Comparison of ENCODE assay signal across 14 cellular contexts in the genomic region with DNA sequence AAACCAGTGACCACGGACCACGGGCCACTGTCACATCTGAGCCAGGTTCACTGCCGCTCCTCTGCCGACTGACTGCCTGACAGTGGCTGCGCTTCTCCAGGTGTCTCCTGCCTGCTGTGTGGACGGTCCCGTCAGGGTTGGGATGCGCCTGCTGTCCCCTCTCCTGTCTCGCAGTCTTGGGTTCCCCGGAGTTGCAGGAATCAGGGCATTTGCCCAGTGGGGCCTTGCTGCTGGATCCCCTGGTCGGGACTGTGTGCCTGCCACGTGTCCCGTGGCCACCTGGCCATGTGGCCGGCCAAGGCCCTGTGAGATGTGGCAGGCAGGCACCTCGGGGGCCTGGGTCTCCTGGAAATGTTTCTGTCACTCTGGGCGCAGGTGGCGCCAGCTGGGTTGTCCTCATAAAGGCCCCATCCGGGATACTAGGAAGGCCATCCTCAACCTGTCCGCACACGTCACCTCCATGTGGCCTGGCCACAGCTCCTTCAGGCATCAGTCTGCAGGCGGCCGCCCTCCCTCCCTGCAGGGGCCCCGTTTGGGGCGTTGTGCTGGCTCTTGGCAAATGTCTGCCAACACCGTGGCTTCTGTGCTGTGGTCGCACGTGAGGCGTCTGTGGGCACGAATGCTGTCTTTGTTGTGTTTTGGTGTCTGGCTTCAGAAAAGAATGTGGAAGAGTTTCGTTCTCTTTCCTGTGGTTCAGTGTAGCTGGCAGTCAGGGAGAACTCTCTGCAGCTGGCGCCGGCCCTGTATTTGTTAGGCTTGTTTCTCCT. TPM values are rescaled to one million over a fixed set of nuclear protein-coding genes. Genes with fewer than 3 reads are reported as not detected.
DNase-seq lines count a peak whose midpoint lies in the region; ATAC-seq and TF ChIP-seq lines count a peak whose summit lies in the region.
"Had no signal": no experiment of that assay in that cellular context is flagged by ENCODE, and none has a peak within 500 bp of the region (broad histone marks: within the 10 kb centered on the region; RNA-seq: fewer than 3 reads in every experiment).

No MANE protein-coding gene starts in this region.

- ATAC-seq in stimulated activated naive CD8-positive, alpha-beta T cell treated with anti-CD3 and anti-CD28 coated beads, Interleukin-15, Interleukin-2, amounts not matched to agents 100 U/mL and 50 U/mL, for 24 hours, result no peak
- peak; percentile 18 to 61 for ATAC-seq in activated T-cell treated with anti-CD3 and anti-CD28 coated beads, Interleukin-2, amount 50 U/mL, for 4 hours
- ATAC-seq in GM18909 (IDR thresholded peaks at IDR 0.05; ENCODE audit: poor library complexity, unreplicated experiment) (no peak), GM18868 (IDR thresholded peaks at IDR 0.05; ENCODE audit: unreplicated experiment) (no peak)
- ATAC-seq: pancreas had no signal

- TF ChIP-seq CTCF in right atrium auricular region (IDR thresholded peaks at IDR 0.05), result no peak
- TF ChIP-seq CTCF in lower leg skin (IDR thresholded peaks at IDR 0.05), result no peak

- peaks cover 0 to 70% of the 10 kb centered on the region in 2 donors for H3K4me1 ChIP-seq in right atrium auricular region

- no peaks in the 10 kb centered on the region for H3K27me3 Mint-ChIP-seq in stimulated activated naive CD8-positive, alpha-beta T cell treated with anti-CD3 and anti-CD28 coated beads, Interleukin-15, Interleukin-2, amounts not matched to agents 100 ng/mL and 50 ng/mL, for 24 hours
- H3K27me3 Mint-ChIP-seq in activated T-cell treated with anti-CD3 and anti-CD28 coated beads, Interleukin-2, amount 50 U/mL, for 4 hours (ENCODE audit: low read depth), result no peaks in the 10 kb centered on the region
- H3K27me3 Mint-ChIP-seq: memory B cell had no signal

- no peak overlapping the region for H3K4me3 Mint-ChIP-seq in stimulated activated naive CD8-positive, alpha-beta T cell treated with anti-CD3 and anti-CD28 coated beads, Interleukin-15, Interleukin-2, amounts not matched to agents 100 ng/mL and 50 ng/mL, for 24 hours
- no peak overlapping the region for H3K4me3 Mint-ChIP-seq in activated T-cell treated with anti-CD3 and anti-CD28 coated beads, Interleukin-2, amount 50 U/mL, for 4 hours
- H3K4me3 Mint-ChIP-seq: memory B cell had no signal

- TF ChIP-seq POLR2A in lower leg skin (IDR thresholded peaks at IDR 0.05), result no peak

- H3K4me3 ChIP-seq in right atrium auricular region (no peak overlapping the region), lower leg skin (ENCODE audit: low read depth, poor library complexity, severe bottlenecking) (no peak overlapping the region)
- H3K4me3 ChIP-seq: esophagus muscularis mucosa, pancreas had no signal

- 76 to 78% methylated on average over 26 to 32 of the region's 32 CpGs for WGBS in lower leg skin, 2 donors

- no peaks in the 10 kb centered on the region for H3K9me3 ChIP-seq in right atrium auricular region
- H3K9me3 ChIP-seq: esophagus muscularis mucosa, pancreas had no signal

- DNase-seq in stimulated activated naive CD8-positive, alpha-beta T cell treated with anti-CD3 and anti-CD28 coated beads, Interleukin-15, Interleukin-2, amounts not matched to agents 100 U/mL and 50 U/mL, for 24 hours, result no peak
- DNase-seq in activated T-cell treated with anti-CD3 and anti-CD28 coated beads, Interleukin-2, amount 50 U/mL, for 4 hours, result no peak
- no peak for DNase-seq in right atrium auricular region (ENCODE audit: low spot score)
- DNase-seq in lower leg skin (ENCODE audit: low spot score in 2 of 2), result no peak
- DNase-seq in putamen (ENCODE audit: low spot score), result no peak
- DNase-seq: NCI-H1436, NCI-H524 treated with DMSO at 0.1 percent for 48 hours, SIG-M5 had no signal

- H3K27ac ChIP-seq in right atrium auricular region, result peak overlapping the region; percentile 27 to 49
- H3K27ac ChIP-seq: esophagus muscularis mucosa, pancreas had no signal

- peaks cover 31% of the 10 kb centered on the region for H3K36me3 Mint-ChIP-seq in stimulated activated naive CD8-positive, alpha-beta T cell treated with anti-CD3 and anti-CD28 coated beads, Interleukin-15, Interleukin-2, amounts not matched to agents 100 ng/mL and 50 ng/mL, for 24 hours (ENCODE audit: low read depth)
- peaks cover 17% of the 10 kb centered on the region for H3K36me3 Mint-ChIP-seq in activated T-cell treated with anti-CD3 and anti-CD28 coated beads, Interleukin-2, amount 50 U/mL, for 4 hours (ENCODE audit: insufficient read depth)

- peaks cover 19% of the 10 kb centered on the region for H3K4me1 Mint-ChIP-seq in stimulated activated naive CD8-positive, alpha-beta T cell treated with anti-CD3 and anti-CD28 coated beads, Interleukin-15, Interleukin-2, amounts not matched to agents 100 ng/mL and 50 ng/mL, for 24 hours (ENCODE audit: low read depth)
- H3K4me1 Mint-ChIP-seq in activated T-cell treated with anti-CD3 and anti-CD28 coated beads, Interleukin-2, amount 50 U/mL, for 4 hours (ENCODE audit: low read depth), result peaks cover 13% of the 10 kb centered on the region

- peak overlapping the region; percentile 41 for H3K27ac Mint-ChIP-seq in stimulated activated naive CD8-positive, alpha-beta T cell treated with anti-CD3 and anti-CD28 coated beads, Interleukin-15, Interleukin-2, amounts not matched to agents 100 ng/mL and 50 ng/mL, for 24 hours
- H3K27ac Mint-ChIP-seq: memory B cell had no signal

- H3K9me3 Mint-ChIP-seq in stimulated activated naive CD8-positive, alpha-beta T cell treated with anti-CD3 and anti-CD28 coated beads, Interleukin-15, Interleukin-2, amounts not matched to agents 100 ng/mL and 50 ng/mL, for 24 hours, result no peaks in the 10 kb centered on the region
- no peaks in the 10 kb centered on the region for H3K9me3 Mint-ChIP-seq in activated T-cell treated with anti-CD3 and anti-CD28 coated beads, Interleukin-2, amount 50 U/mL, for 4 hours
- H3K9me3 Mint-ChIP-seq: memory B cell had no signal

- no peaks in the 10 kb centered on the region for H3K27me3 ChIP-seq in right atrium auricular region
- H3K27me3 ChIP-seq: pancreas had no signal

- intact Hi-C loops in lower leg skin (cut with DNase I; ENCODE audit: low total_unique reads), result no loop called here

- peaks cover 37% of the 10 kb centered on the region for H3K36me3 ChIP-seq in right atrium auricular region

RNA-seq across cellular contexts. Expression of a gene that starts 6.4 kb away (rescaled TPM):
- total RNA-seq in activated T-cell treated with anti-CD3 and anti-CD28 coated beads, Interleukin-2, amount 50 U/mL, for 4 hours, result 1 to 10 TPM; 3.2 to 4.0 (median 3.6) TPM
- total RNA-seq in right atrium auricular region, result 10 to 100 TPM in 1 of 2 donors, 1 to 10 TPM in 1; 9.4 to 16.8 TPM
- 1 to 10 TPM; 4.9 to 7.4 (median 5.6) TPM for total RNA-seq in lower leg skin

RNA-seq across cellular contexts. Expression of a gene that starts 16.0 kb away (rescaled TPM):
- total RNA-seq in activated T-cell treated with anti-CD3 and anti-CD28 coated beads, Interleukin-2, amount 50 U/mL, for 4 hours, result 10 to 100 TPM; 72.0 to 81.1 (median 73.5) TPM
- total RNA-seq in right atrium auricular region, result 10 to 100 TPM; 30.0 to 38.0 TPM
- 10 to 100 TPM; 40.7 to 52.7 (median 49.9) TPM for total RNA-seq in lower leg skin

RNA-seq across cellular contexts. Expression of a gene that starts 20.0 kb away (rescaled TPM):
- not detected for total RNA-seq in activated T-cell treated with anti-CD3 and anti-CD28 coated beads, Interleukin-2, amount 50 U/mL, for 4 hours
- total RNA-seq in right atrium auricular region (not detected), lower leg skin (not detected)
- total RNA-seq: esophagus muscularis mucosa, pancreas had no signal

RNA-seq across cellular contexts. Expression of a gene that starts 30.0 kb away (rescaled TPM):
- 100 to 1,000 TPM; 345 to 383 (median 380) TPM for total RNA-seq in activated T-cell treated with anti-CD3 and anti-CD28 coated beads, Interleukin-2, amount 50 U/mL, for 4 hours
- total RNA-seq in right atrium auricular region, result 100 to 1,000 TPM; 310 to 394 TPM
- 100 to 1,000 TPM; 317 to 604 (median 408) TPM for total RNA-seq in lower leg skin

RNA-seq across cellular contexts. Expression of a gene that starts 31.0 kb away (rescaled TPM):
- total RNA-seq in activated T-cell treated with anti-CD3 and anti-CD28 coated beads, Interleukin-2, amount 50 U/mL, for 4 hours, result 10 to 100 TPM in 2 of 3 donors, 1 to 10 TPM in 1; 7.6 to 15.6 (median 11.6) TPM
- total RNA-seq in right atrium auricular region (10 to 100 TPM in 1 of 2 donors, 1 to 10 TPM in 1; 5.6 to 13.3 TPM), lower leg skin (10 to 100 TPM; 28.5 to 49.2 (median 41.0) TPM)

Comparison
In these comparisons a context has a peak if more than half of its experiments do, and no peak if none do; other contexts are left out.
1. ATAC-seq: peak in activated T-cell treated with anti-CD3 and anti-CD28 coated beads, Interleukin-2, amount 50 U/mL, for 4 hours (2 of 2); none in stimulated activated naive CD8-positive, alpha-beta T cell treated with anti-CD3 and anti-CD28 coated beads, Interleukin-15, Interleukin-2, amounts not matched to agents 100 U/mL and 50 U/mL, for 24 hours (single experiment), GM18909 (single experiment) and GM18868 (single experiment).